Comparison of ENCODE assay signal across 15 cellular contexts in genomic region chrX:16491461-16491860, GRCh38.
DNase-seq lines count a peak whose midpoint lies in the region; ATAC-seq and TF ChIP-seq lines count a peak whose summit lies in the region.
"Had no signal": no experiment of that assay in that cellular context is flagged by ENCODE, and none has a peak within 500 bp of the region (broad histone marks: within the 10 kb centered on the region; RNA-seq: fewer than 3 reads in every experiment).

No MANE protein-coding gene starts in this region.

- CTCF ChIA-PET in A673 (lab: Charles Lee), result no interaction called here
- CTCF ChIA-PET in activated naive CD4-positive, alpha-beta T cell treated with anti-CD3 and anti-CD28 coated beads, Interleukin-2, amount 10 ng/mL, durations not matched to agents 7 days and 5 days (lab: Charles Lee), result no interaction called here

- H3K23ac ChIP-seq in H9 (ENCODE audit: insufficient read length, low read depth, low read length), result no peak overlapping the region

- no peaks in the 10 kb centered on the region for H3K36me3 ChIP-seq in A673 (ENCODE audit: insufficient read depth, low read length, poor library complexity, severe bottlenecking)
- H3K36me3 ChIP-seq in brain microvascular endothelial cell (replicated peaks), result no peaks in the 10 kb centered on the region
- H3K36me3 ChIP-seq in neural progenitor cell, result no peaks in the 10 kb centered on the region
- no peaks in the 10 kb centered on the region for H3K36me3 ChIP-seq in uterus
- H3K36me3 ChIP-seq: SJSA1 had no signal

- intact Hi-C loops in A673 (cut with micrococcal nuclease; ENCODE audit: unreplicated experiment) (no loop called here), uterus (cut with DNase I; ENCODE audit: low total_unique reads) (no loop called here)

- H3K36me3 Mint-ChIP-seq in H9 (ENCODE audit: insufficient read depth in 1 of 3, low read depth in 3 of 3) (peaks cover 20 to 24% (median 20%) of the 10 kb centered on the region in 3 experiments), neural progenitor cell (peaks cover 3% of the 10 kb centered on the region)
- H3K36me3 Mint-ChIP-seq in activated naive CD4-positive, alpha-beta T cell treated with anti-CD3 and anti-CD28 coated beads, Interleukin-2, amount 10 ng/mL, durations not matched to agents 7 days and 5 days, result no peaks in the 10 kb centered on the region

- H3K4me3 ChIP-seq in A673 (ENCODE audit: low read depth, low read length, poor library complexity, severe bottlenecking) (no peak overlapping the region), brain microvascular endothelial cell (ENCODE audit: low read depth, low read length) (no peak overlapping the region), neural progenitor cell (no peak overlapping the region), uterus (no peak overlapping the region)
- H3K4me3 ChIP-seq: GM12878, SJSA1 had no signal

- no peak overlapping the region for H3K27ac ChIP-seq in A673 (ENCODE audit: low read depth, low read length, poor library complexity, severe bottlenecking)
- no peak overlapping the region for H3K27ac ChIP-seq in H9 (ENCODE audit: insufficient read length, low read depth, low read length)
- H3K27ac ChIP-seq in brain microvascular endothelial cell, result no peak overlapping the region
- peak overlapping the region; percentile 79 for H3K27ac ChIP-seq in neural progenitor cell
- no peak overlapping the region for H3K27ac ChIP-seq in uterus
- H3K27ac ChIP-seq: C4-2B, SJSA1 had no signal

- H3K9me3 ChIP-seq in A673 (ENCODE audit: low read depth, low read length, poor library complexity, severe bottlenecking), result no peaks in the 10 kb centered on the region
- no peaks in the 10 kb centered on the region for H3K9me3 ChIP-seq in H9 (ENCODE audit: control insufficient read depth, low read depth, low read length)
- H3K9me3 ChIP-seq in neural progenitor cell (ENCODE audit: low read depth), result no peaks in the 10 kb centered on the region
- H3K9me3 ChIP-seq in uterus, result no peaks in the 10 kb centered on the region
- H3K9me3 ChIP-seq: SJSA1 had no signal

- no peak overlapping the region for H3K14ac ChIP-seq in H9 (ENCODE audit: insufficient read depth, low read length)

- no peak overlapping the region for H2BK12ac ChIP-seq in H9 (ENCODE audit: insufficient read length, low read depth, low read length)

- no peaks in the 10 kb centered on the region for H3K4me1 ChIP-seq in A673 (ENCODE audit: insufficient read depth, low read length, poor library complexity, severe bottlenecking)
- 0 out of 2 replicates have a peak, but pooled peaks cover 4% of the 10 kb centered on the region for H3K4me1 ChIP-seq in H9 (ENCODE audit: insufficient read depth, low read length)
- H3K4me1 ChIP-seq in neural progenitor cell, result peaks cover 18% of the 10 kb centered on the region
- H3K4me1 ChIP-seq in uterus, result no peaks in the 10 kb centered on the region
- H3K4me1 ChIP-seq: SJSA1 had no signal

- no TSS peak for BruUV-seq in A673 (replicated peaks; lab: Mats Ljungman, UMichigan)

- H2BK120ac ChIP-seq in H9 (ENCODE audit: low read depth, low read length, poor library complexity, severe bottlenecking), result no peak overlapping the region

- H2BK5ac ChIP-seq in H9 (ENCODE audit: insufficient read length, low read length), result no peak overlapping the region

- no peak overlapping the region for H2AK5ac ChIP-seq in H9 (ENCODE audit: insufficient read length, low read length)

- H3T11ph ChIP-seq in H9 (ENCODE audit: low read length), result no peak overlapping the region

- H3K23me2 ChIP-seq in H9 (ENCODE audit: insufficient read length, low read depth, low read length, poor library complexity, severe bottlenecking), result no peaks in the 10 kb centered on the region

- peaks cover 16% of the 10 kb centered on the region for H3F3A ChIP-seq in neural progenitor cell (ENCODE audit: low read depth)

- TF ChIP-seq CTCF in A673 (conservative IDR thresholded peaks at IDR 0.05; ENCODE audit: low read depth, low read length) (no peak), H9 (conservative IDR thresholded peaks at IDR 0.05) (no peak), brain microvascular endothelial cell (IDR thresholded peaks at IDR 0.05; ENCODE audit: low read depth, low read length, missing control alignments) (no peak), neural progenitor cell (IDR thresholded peaks at IDR 0.05) (no peak), uterus (IDR thresholded peaks at IDR 0.05) (no peak)

- H2AFZ ChIP-seq in H9 (ENCODE audit: low read length) (no peak overlapping the region), neural progenitor cell (replicated peaks) (no peak overlapping the region)

- H2BK15ac ChIP-seq in H9 (ENCODE audit: low read depth, low read length), result no peak overlapping the region

- in situ Hi-C loops in brain microvascular endothelial cell (cut with HindIII; ENCODE audit: low pct_ligation_motif_present, low sequenced_read_pairs), result no loop called here

- peaks cover 25 to 42% of the 10 kb centered on the region in 2 experiments for H3K4me1 Mint-ChIP-seq in H9
- H3K4me1 Mint-ChIP-seq in neural progenitor cell, result peaks cover 23% of the 10 kb centered on the region
- no peaks in the 10 kb centered on the region for H3K4me1 Mint-ChIP-seq in activated naive CD4-positive, alpha-beta T cell treated with anti-CD3 and anti-CD28 coated beads, Interleukin-2, amount 10 ng/mL, durations not matched to agents 7 days and 5 days

- H3K9me3 Mint-ChIP-seq in H9 (peaks cover 3 to 11% of the 10 kb centered on the region in 2 experiments; a peak in 4 of 5 replicates), neural progenitor cell (peaks cover 19% of the 10 kb centered on the region)
- H3K9me3 Mint-ChIP-seq in activated naive CD4-positive, alpha-beta T cell treated with anti-CD3 and anti-CD28 coated beads, Interleukin-2, amount 10 ng/mL, durations not matched to agents 7 days and 5 days, result peaks cover 1% of the 10 kb centered on the region

- H3K56ac ChIP-seq in H9 (ENCODE audit: insufficient read length, low read depth, low read length), result no peak overlapping the region

- no CpG with 5 or more reads among the region's 1 CpG for WGBS in H9 (ENCODE audit: extremely low coverage, insufficient read length, low lambda C conversion rate)

- no peak overlapping the region for H2BK20ac ChIP-seq in H9 (ENCODE audit: low read depth, low read length, poor library complexity, severe bottlenecking)

- no peak for TF ChIP-seq POLR2A in uterus (IDR thresholded peaks at IDR 0.05)

- H3K9ac ChIP-seq in H9 (ENCODE audit: extremely low read depth, insufficient read length, low read length) (no peak overlapping the region), neural progenitor cell (no peak overlapping the region)

- no peaks in the 10 kb centered on the region for H3K79me2 ChIP-seq in H9 (ENCODE audit: insufficient read depth, low read length)
- H3K79me2 ChIP-seq in neural progenitor cell (ENCODE audit: low read depth), result no peaks in the 10 kb centered on the region

- H4K20me1 ChIP-seq in H9 (ENCODE audit: control insufficient read depth, insufficient read depth, insufficient read length) (no peaks in the 10 kb centered on the region), neural progenitor cell (ENCODE audit: low read depth) (no peaks in the 10 kb centered on the region)

- H3K4ac ChIP-seq in H9 (ENCODE audit: low read depth, low read length), result no peak overlapping the region

- no peak overlapping the region for H3K18ac ChIP-seq in H9 (ENCODE audit: insufficient read length, low read depth, low read length)

- no peak overlapping the region for H3K4me2 ChIP-seq in H9 (ENCODE audit: insufficient read depth, insufficient read length, low read length)
- peak overlapping the region; percentile 55 for H3K4me2 ChIP-seq in neural progenitor cell

- no peak overlapping the region for H3K4me3 Mint-ChIP-seq in H9
- no peak overlapping the region for H3K4me3 Mint-ChIP-seq in neural progenitor cell
- H3K4me3 Mint-ChIP-seq in activated naive CD4-positive, alpha-beta T cell treated with anti-CD3 and anti-CD28 coated beads, Interleukin-2, amount 10 ng/mL, durations not matched to agents 7 days and 5 days, result no peak overlapping the region

- POLR2A ChIA-PET in A673 (lab: Charles Lee; ENCODE audit: low non-redundant PET), result no interaction called here

- no peak overlapping the region for H4K91ac ChIP-seq in H9 (ENCODE audit: insufficient read length, low read depth, low read length)

- no peak overlapping the region for H4K5ac ChIP-seq in H9 (ENCODE audit: insufficient read length, low read depth, low read length)

- ATAC-seq in HG03460 (IDR thresholded peaks at IDR 0.05; ENCODE audit: unreplicated experiment), result no peak
- no peak for ATAC-seq in GM21367 (IDR thresholded peaks at IDR 0.05; ENCODE audit: unreplicated experiment)
- ATAC-seq: GM12878, PC-3 had no signal

- H4K8ac ChIP-seq in H9 (replicated peaks; ENCODE audit: insufficient read length, low read depth, low read length), result no peak overlapping the region

- H3K79me1 ChIP-seq in H9 (ENCODE audit: insufficient read depth, low read depth, low read length, poor library complexity, severe bottlenecking), result no peaks in the 10 kb centered on the region

- DNase-seq in A673 (ENCODE audit: low spot score) (peak; percentile 68), H9 (no peak), brain microvascular endothelial cell (peak; percentile 15), neural progenitor cell (ENCODE audit: low spot score) (peak; percentile 60), uterus (no peak)
- no peak for DNase-seq in activated naive CD4-positive, alpha-beta T cell treated with anti-CD3 and anti-CD28 coated beads, Interleukin-2, amount 10 ng/mL, durations not matched to agents 7 days and 5 days
- DNase-seq: NCI-H1417 treated with DMSO at 0.1 percent for 48 hours, NCI-H2029, NCI-H524 treated with DMSO at 0.1 percent for 48 hours, PC-3 had no signal

- H3K27me3 ChIP-seq in A673 (replicated peaks; ENCODE audit: insufficient read depth, low read depth, low read length, poor library complexity) (no peaks in the 10 kb centered on the region), H9 (ENCODE audit: insufficient read depth, low read length) (no peaks in the 10 kb centered on the region), brain microvascular endothelial cell (replicated peaks) (no peaks in the 10 kb centered on the region), neural progenitor cell (no peaks in the 10 kb centered on the region), uterus (no peaks in the 10 kb centered on the region)
- H3K27me3 ChIP-seq: SJSA1 had no signal

- H3K27ac Mint-ChIP-seq in H9 (peak overlapping the region in 2 of 3 experiments; percentile 11 to 78; a peak in 4 of 7 replicates), neural progenitor cell (peak overlapping the region; percentile 37)
- no peak overlapping the region for H3K27ac Mint-ChIP-seq in activated naive CD4-positive, alpha-beta T cell treated with anti-CD3 and anti-CD28 coated beads, Interleukin-2, amount 10 ng/mL, durations not matched to agents 7 days and 5 days

- no peaks in the 10 kb centered on the region for H3K27me3 Mint-ChIP-seq in H9 (ENCODE audit: low read depth)
- peaks cover 6% of the 10 kb centered on the region for H3K27me3 Mint-ChIP-seq in neural progenitor cell (ENCODE audit: insufficient read depth, low read depth)
- H3K27me3 Mint-ChIP-seq in activated naive CD4-positive, alpha-beta T cell treated with anti-CD3 and anti-CD28 coated beads, Interleukin-2, amount 10 ng/mL, durations not matched to agents 7 days and 5 days, result no peaks in the 10 kb centered on the region

Comparison
In these comparisons a context has a peak if more than half of its experiments do, and no peak if none do; other contexts are left out.
1. DNase-seq: peak in A673 (single experiment), brain microvascular endothelial cell (single experiment) and neural progenitor cell (single experiment); none in H9 (single experiment), activated naive CD4-positive, alpha-beta T cell treated with anti-CD3 and anti-CD28 coated beads, Interleukin-2, amount 10 ng/mL, durations not matched to agents 7 days and 5 days (single experiment) and uterus (0 of 2).